In the genomic region with DNA sequence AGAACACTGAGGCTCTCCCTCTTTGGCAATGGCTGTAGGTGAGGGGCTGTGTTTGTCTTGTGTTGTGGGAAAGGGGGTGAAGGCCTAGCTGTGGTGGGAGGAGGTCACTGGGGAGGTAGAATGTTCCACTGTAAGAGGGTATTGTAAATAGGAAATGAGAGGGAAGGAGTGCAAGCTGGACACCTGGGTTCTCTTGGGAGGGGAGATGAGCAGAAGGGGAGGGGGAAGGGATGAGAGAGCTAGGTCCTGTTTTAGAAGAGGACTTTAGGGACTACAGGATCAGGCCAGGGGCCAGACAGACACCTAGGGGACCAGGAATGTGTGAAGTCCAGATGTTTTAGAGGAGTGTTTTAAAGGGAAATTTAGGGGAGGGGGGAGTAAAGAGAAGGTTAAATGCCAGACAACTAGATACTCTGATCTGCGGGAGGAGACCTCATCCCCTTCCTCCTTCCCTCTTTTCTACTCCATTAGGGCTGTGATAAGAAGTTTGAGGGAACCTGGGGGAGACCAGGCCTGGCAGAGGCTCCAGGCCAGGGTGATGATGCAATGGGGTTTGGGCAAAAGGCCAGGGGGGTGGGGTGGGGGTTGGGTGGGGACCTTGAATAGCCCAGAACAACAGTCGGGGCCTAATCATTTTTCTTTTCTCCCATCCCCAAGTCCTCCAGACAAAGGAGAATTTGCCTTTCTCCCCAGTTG, we compare ENCODE assay signal across 9 cellular contexts. TPM values are rescaled to one million over a fixed set of nuclear protein-coding genes. Genes with fewer than 3 reads are reported as not detected.
DNase-seq lines count a peak whose midpoint lies in the region; ATAC-seq, FAIRE-seq and TF ChIP-seq lines count a peak whose summit lies in the region.
"Had no signal": no experiment of that assay in that cellular context is flagged by ENCODE, and none has a peak within 500 bp of the region (broad histone marks: within the 10 kb centered on the region; RNA-seq: fewer than 3 reads in every experiment).

No MANE protein-coding gene starts in this region.

- no peaks in the 10 kb centered on the region for H3K36me3 ChIP-seq in PC-9 (ENCODE audit: low read depth)
- no peaks in the 10 kb centered on the region for H3K36me3 ChIP-seq in effector memory CD4-positive, alpha-beta T cell (ENCODE audit: control insufficient read depth, insufficient read depth, low read length)
- H3K36me3 ChIP-seq in ovary, result no peaks in the 10 kb centered on the region
- H3K36me3 ChIP-seq in small intestine (ENCODE audit: control insufficient read depth in 2 of 2, insufficient read depth in 2 of 2, low read length in 2 of 2), result no peaks in the 10 kb centered on the region

- no peak for TF ChIP-seq EP300 in ovary (IDR thresholded peaks at IDR 0.05)

- no peak overlapping the region for H2AFZ ChIP-seq in PC-9

- no peaks in the 10 kb centered on the region for H3K9me2 ChIP-seq in PC-9 (ENCODE audit: insufficient read depth)

- no peak for TF ChIP-seq CTCF in CD4-positive, alpha-beta T cell (IDR thresholded peaks at IDR 0.05)
- TF ChIP-seq CTCF in PC-9 (conservative IDR thresholded peaks at IDR 0.05) (no peak), ovary (IDR thresholded peaks at IDR 0.05) (no peak)

- ATAC-seq in CD4-positive, alpha-beta T cell (ENCODE audit: poor library complexity), result no peak
- no peak for ATAC-seq in HG03565 (IDR thresholded peaks at IDR 0.05; ENCODE audit: unreplicated experiment)
- ATAC-seq in HG02973 (IDR thresholded peaks at IDR 0.05; ENCODE audit: unreplicated experiment), result no peak
- ATAC-seq in HG02981 (IDR thresholded peaks at IDR 0.05; ENCODE audit: unreplicated experiment), result no peak

- intact Hi-C loops in CD4-positive, alpha-beta T cell (cut with DNase I, micrococcal nuclease), result loop anchor here in 1 of 2 experiments (5.0 kb wide), 1 partner anchor 80 kb away; the partner anchor contains the start of gene NCKAP1L
- intact Hi-C loops in PC-9 (cut with micrococcal nuclease; ENCODE audit: unreplicated experiment) (no loop called here), ovary (cut with DNase I) (no loop called here)

- POLR2A ChIA-PET in CD4-positive, alpha-beta T cell (lab: Charles Lee), result interaction anchor here (1.1 to 7.2 kb wide), 6 partner anchors 7 to 137 kb away, joined by 3 to 45 read pairs (median 6); partner anchors contain the start of genes CBX5, COPZ1 and HNRNPA1
- POLR2A ChIA-PET in PC-9 (lab: Charles Lee; ENCODE audit: unreplicated experiment), result interaction anchor here (0.5 to 0.7 kb wide), 2 partner anchors 11 to 1587 kb away, joined by 3 read pairs; no protein-coding TSS in a partner anchor

- H3K27me3 Mint-ChIP-seq in CD4-positive, alpha-beta T cell, result no peaks in the 10 kb centered on the region

- peaks cover 45% of the 10 kb centered on the region for H3K79me2 ChIP-seq in PC-9 (ENCODE audit: low read depth)

- peaks cover 35% of the 10 kb centered on the region for H3K36me3 Mint-ChIP-seq in CD4-positive, alpha-beta T cell (ENCODE audit: low read depth)

- peak overlapping the region; percentile 95 for H3K27ac Mint-ChIP-seq in CD4-positive, alpha-beta T cell

- H3K27ac ChIP-seq in CD4-positive, alpha-beta T cell (ENCODE audit: low read depth, low read length), result peak overlapping the region; percentile 94
- H3K27ac ChIP-seq in PC-9 (no peak overlapping the region), ovary (peak overlapping the region; percentile 74 to 84), small intestine (ENCODE audit: low read depth in 1 of 2, low read length in 1 of 2) (peak overlapping the region in 1 of 2 donors; percentile 86)
- peak overlapping the region; percentile 94 for H3K27ac ChIP-seq in effector memory CD4-positive, alpha-beta T cell (ENCODE audit: insufficient read depth, low read length, poor library complexity, severe bottlenecking)

- TF ChIP-seq POLR2A in ovary (IDR thresholded peaks at IDR 0.05), result no peak

- H3K4me3 ChIP-seq in PC-9 (peak overlapping the region; percentile 92; the same call in 1 of the 2 replicates), ovary (peak overlapping the region; percentile 97), small intestine (ENCODE audit: low read depth in 1 of 2, low read length in 2 of 2) (no peak overlapping the region)
- peak overlapping the region; percentile 100 for H3K4me3 ChIP-seq in effector memory CD4-positive, alpha-beta T cell (ENCODE audit: insufficient read depth, low read depth, low read length, poor library complexity, severe bottlenecking)

- CTCF ChIA-PET in CD4-positive, alpha-beta T cell (lab: Charles Lee), result interaction anchor here (2.1 to 11.8 kb wide), 2 partner anchors 15 to 23 kb away, joined by 11 to 147 read pairs; no protein-coding TSS in a partner anchor
- CTCF ChIA-PET in PC-9 (lab: Charles Lee), result interaction anchor here (2.8 kb wide), 1 partner anchor 17 kb away, joined by 13 read pairs; no protein-coding TSS in a partner anchor

- no peaks in the 10 kb centered on the region for H4K20me1 ChIP-seq in PC-9 (ENCODE audit: insufficient read depth)

- peak overlapping the region; percentile 94 for H3K4me3 Mint-ChIP-seq in CD4-positive, alpha-beta T cell

- BruUV-seq in PC-9 (replicated peaks; lab: Mats Ljungman, UMichigan), result TSS peak; percentile 26

- H3K9me3 ChIP-seq in CD4-positive, alpha-beta T cell (ENCODE audit: control insufficient read depth, low read length), result no peaks in the 10 kb centered on the region
- H3K9me3 ChIP-seq in PC-9 (ENCODE audit: insufficient read depth, low read depth) (no peaks in the 10 kb centered on the region), ovary (no peaks in the 10 kb centered on the region), small intestine (ENCODE audit: control insufficient read depth, low read depth) (no peaks in the 10 kb centered on the region)
- H3K9me3 ChIP-seq in effector memory CD4-positive, alpha-beta T cell (ENCODE audit: control insufficient read depth, low read length), result no peaks in the 10 kb centered on the region

- WGBS in ovary, 3 donors, result 10 to 24% (median 11%) methylated on average over 2 of the region's 2 CpGs
- 40 to 48% (median 43%) methylated on average over 2 of the region's 2 CpGs for WGBS in small intestine, 3 donors

- no peaks in the 10 kb centered on the region for H3K9me3 Mint-ChIP-seq in CD4-positive, alpha-beta T cell

- FAIRE-seq in small intestine (lab: Jason Lieb, UNC), result no peak

- peaks cover 68% of the 10 kb centered on the region for H3K4me1 Mint-ChIP-seq in CD4-positive, alpha-beta T cell (ENCODE audit: low read depth)

- peak overlapping the region; percentile 95 for H3K4me2 ChIP-seq in PC-9

- peak in 1 of 10 experiments; percentile 33 for DNase-seq in CD4-positive, alpha-beta T cell
- no peak for DNase-seq in PC-9
- DNase-seq in effector memory CD4-positive, alpha-beta T cell, result no peak
- DNase-seq in ovary, result peak; percentile 57 to 71 (median 66)
- DNase-seq in small intestine, result no peak

- H3K27me3 ChIP-seq in CD4-positive, alpha-beta T cell (ENCODE audit: control insufficient read depth, insufficient read depth, low read length), result no peaks in the 10 kb centered on the region
- H3K27me3 ChIP-seq in PC-9 (ENCODE audit: insufficient read depth, low read depth) (no peaks in the 10 kb centered on the region), ovary (no peaks in the 10 kb centered on the region), small intestine (ENCODE audit: control insufficient read depth in 2 of 2, insufficient read depth in 2 of 2, low read length in 2 of 2) (peaks cover 0 to 2% of the 10 kb centered on the region in 2 donors)
- no peaks in the 10 kb centered on the region for H3K27me3 ChIP-seq in effector memory CD4-positive, alpha-beta T cell (replicated peaks; ENCODE audit: control insufficient read depth, insufficient read depth, low read length, poor library complexity, severe bottlenecking)

- H3F3A ChIP-seq in PC-9 (ENCODE audit: insufficient read depth, low read depth), result peaks cover 18% of the 10 kb centered on the region

- peaks cover 38% of the 10 kb centered on the region for H3K4me1 ChIP-seq in PC-9 (replicated peaks; ENCODE audit: insufficient read depth)
- H3K4me1 ChIP-seq in effector memory CD4-positive, alpha-beta T cell (ENCODE audit: control insufficient read depth, insufficient read depth, low read length, poor library complexity, severe bottlenecking), result peaks cover 60% of the 10 kb centered on the region
- H3K4me1 ChIP-seq in ovary (ENCODE audit: insufficient read depth), result peaks cover 21% of the 10 kb centered on the region
- peaks cover 0 to under 1% of the 10 kb centered on the region in 2 donors for H3K4me1 ChIP-seq in small intestine (ENCODE audit: control insufficient read depth in 2 of 2, insufficient read depth in 1 of 2, low read depth in 1 of 2, low read length in 1 of 2)

RNA-seq across cellular contexts. Expression of gene ITGA5, which starts 2.0 kb away (rescaled TPM):
- 100 to 1,000 TPM; 143 to 159 TPM for total RNA-seq in CD4-positive, alpha-beta T cell
- total RNA-seq in PC-9 (2021) (26.7 and 28.4 TPM in 2 replicates), ovary (10 to 100 TPM; 32.6 to 82.5 (median 41.5) TPM)
- polyA plus RNA-seq in ovary (10 to 100 TPM; 37.4 to 100.0 TPM), small intestine (10 to 100 TPM in 1 of 3 donors, 1 to 10 TPM in 2; 1.8 to 60.7 (median 3.0) TPM)

RNA-seq across cellular contexts. Expression of gene ZNF385A, which starts 32.5 kb away (rescaled TPM):
- total RNA-seq in CD4-positive, alpha-beta T cell, result 1 to 10 TPM; 3.8 to 4.7 TPM
- total RNA-seq in PC-9 (2021) (17.2 and 18.0 TPM in 2 replicates), ovary (10 to 100 TPM in 1 of 7 donors, 1 to 10 TPM in 6; 4.3 to 30.5 (median 6.5) TPM)
- polyA plus RNA-seq in ovary (1 to 10 TPM; 3.6 to 4.5 TPM), small intestine (1 to 10 TPM in 2 of 3 donors, under 1 TPM in 1; 0.45 to 9.7 (median 7.7) TPM)

RNA-seq across cellular contexts. Expression of gene GPR84, which starts 52.8 kb away (rescaled TPM):
- under 1 TPM; 0.27 to 0.53 TPM for total RNA-seq in CD4-positive, alpha-beta T cell
- total RNA-seq in PC-9 (2021) (not detected in 2 replicates), ovary (1 to 10 TPM in 2 of 7 donors, under 1 TPM in 5; 0.12 to 3.1 (median 0.43) TPM)
- polyA plus RNA-seq in ovary (under 1 TPM; 0.22 to 0.42 TPM), small intestine (under 1 TPM in 1 of 3 donors, not detected in 2; 0.33 TPM)
- total RNA-seq: renal cortical epithelial cell had no signal

RNA-seq across cellular contexts. Expression of gene GTSF1, which starts 56.3 kb away (rescaled TPM):
- under 1 TPM in 1 of 2 experiments, not detected in 1; 0.58 TPM for total RNA-seq in CD4-positive, alpha-beta T cell
- total RNA-seq in PC-9 (2021) (not detected in 2 replicates), ovary (under 1 TPM in 2 of 7 donors, not detected in 5; 0.54 to 0.55 TPM)
- polyA plus RNA-seq in ovary (1 to 10 TPM in 1 of 2 donors, under 1 TPM in 1; 0.85 to 1.0 TPM), small intestine (1 to 10 TPM in 1 of 3 donors, under 1 TPM in 1, not detected in 1; 0.45 to 1.9 TPM)

Comparison
In these comparisons a context has a peak if more than half of its experiments do, and no peak if none do; other contexts are left out.
1. DNase-seq: peak in ovary (5 of 5); none in PC-9 (0 of 2), effector memory CD4-positive, alpha-beta T cell (0 of 3) and small intestine (single experiment).
2. H3K4me3 ChIP-seq: peak in PC-9 (single experiment), effector memory CD4-positive, alpha-beta T cell (single experiment) and ovary (single experiment); none in small intestine (0 of 2).